8 cellular contexts compared by ENCODE assay signal in the genomic region with DNA sequence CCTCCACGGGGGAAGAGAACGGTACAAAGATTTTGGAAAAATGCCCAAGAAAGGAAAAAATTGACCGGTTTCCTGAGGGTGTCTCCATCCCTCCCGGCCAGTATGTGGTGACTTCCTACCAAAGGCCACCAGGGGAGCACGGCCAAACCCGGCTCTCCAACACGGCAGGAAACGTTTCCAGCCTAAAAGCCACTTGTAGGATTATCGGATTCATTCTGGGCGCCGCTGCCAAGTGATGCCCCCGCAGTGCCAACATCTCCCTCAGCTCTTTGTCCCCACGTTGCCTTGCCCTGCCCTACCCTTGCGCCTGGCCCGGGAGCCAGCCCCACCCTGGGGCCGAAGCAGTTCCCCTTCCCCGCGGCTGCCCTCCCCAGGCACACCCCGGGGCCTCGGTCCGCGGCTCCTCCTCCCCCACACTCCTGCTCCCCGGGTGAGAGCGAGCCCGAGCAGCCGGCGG. TPM values are rescaled to one million over a fixed set of nuclear protein-coding genes. Genes with fewer than 3 reads are reported as not detected.
DNase-seq lines count a peak whose midpoint lies in the region; ATAC-seq and TF ChIP-seq lines count a peak whose summit lies in the region.

No MANE protein-coding gene starts in this region.

- H3K79me2 ChIP-seq in osteoblast (ENCODE audit: insufficient read depth, low read length) = peaks cover 56% of the 10 kb centered on the region

- H3K9me3 Mint-ChIP-seq in Calu3 (ENCODE audit: low read depth, unreplicated experiment) (no peaks in the 10 kb centered on the region), glutamatergic neuron (ENCODE audit: unreplicated experiment) (peaks cover 8% of the 10 kb centered on the region)
- H3K9me3 Mint-ChIP-seq in activated naive CD4-positive, alpha-beta T cell treated with anti-CD3 and anti-CD28 coated beads, Interleukin-2, amount 50 U/mL, for 24 hours = no peaks in the 10 kb centered on the region

- ATAC-seq in GM19395 (IDR thresholded peaks at IDR 0.05; ENCODE audit: unreplicated experiment) (peak; percentile 36), HG03442 (IDR thresholded peaks at IDR 0.05; ENCODE audit: unreplicated experiment) (peak; percentile 28)

- H4K20me1 ChIP-seq in osteoblast (ENCODE audit: insufficient read depth, low read length) = peaks cover 49% of the 10 kb centered on the region

- DNase-seq in Calu3 (peak; percentile 57), glutamatergic neuron (peak; percentile 75), osteoblast (ENCODE audit: insufficient read length, low spot score, missing footprints) (peak; percentile 94), cortex of kidney (lab: John Stamatoyannopoulos, UW) (no peak)

- peak; percentile 41 for TF ChIP-seq CTCF in Calu3 (IDR thresholded peaks at IDR 0.05; ENCODE audit: unreplicated experiment)
- TF ChIP-seq CTCF in glutamatergic neuron (IDR thresholded peaks at IDR 0.05; ENCODE audit: partially characterized antibody, unreplicated experiment) = peak; percentile 77
- TF ChIP-seq CTCF in osteoblast (IDR thresholded peaks at IDR 0.05; ENCODE audit: extremely low read depth, low read depth, low read length) = peak; percentile 59

- no TSS peak for BruUV-seq in Calu3 (replicated peaks; lab: Mats Ljungman, UMichigan)

- H3K27me3 Mint-ChIP-seq in Calu3 (ENCODE audit: unreplicated experiment) = no peaks in the 10 kb centered on the region
- no peaks in the 10 kb centered on the region for H3K27me3 Mint-ChIP-seq in activated naive CD4-positive, alpha-beta T cell treated with anti-CD3 and anti-CD28 coated beads, Interleukin-2, amount 50 U/mL, for 24 hours
- H3K27me3 Mint-ChIP-seq in glutamatergic neuron (ENCODE audit: unreplicated experiment) = peaks cover 2% of the 10 kb centered on the region

- peak overlapping the region; percentile 98 for H3K4me3 ChIP-seq in osteoblast (ENCODE audit: insufficient read depth, low read length)

- H3K9me3 ChIP-seq in osteoblast (ENCODE audit: low read depth, low read length) = no peaks in the 10 kb centered on the region

- peak overlapping the region; percentile 59 for H2AFZ ChIP-seq in osteoblast (ENCODE audit: low read length)

- peak overlapping the region; percentile 82 for H3K4me2 ChIP-seq in osteoblast (ENCODE audit: insufficient read depth, low read length)

- H3K27ac ChIP-seq in osteoblast (ENCODE audit: low read depth, low read length) = peak overlapping the region; percentile 74

- no peaks in the 10 kb centered on the region for H3K27me3 ChIP-seq in osteoblast (ENCODE audit: insufficient read depth, low read length)

- peaks cover 11% of the 10 kb centered on the region for H3K36me3 ChIP-seq in osteoblast (ENCODE audit: insufficient read depth, low read length)

- intact Hi-C loops in Calu3 (cut with micrococcal nuclease; ENCODE audit: unreplicated experiment) = loop anchor here (10.0 kb wide), 1 partner anchor 91 kb away; no protein-coding TSS in a partner anchor

- H3K4me3 Mint-ChIP-seq in Calu3 (ENCODE audit: low read depth, unreplicated experiment) (peak overlapping the region; percentile 78), glutamatergic neuron (ENCODE audit: unreplicated experiment) (peak overlapping the region; percentile 98)
- peak overlapping the region; percentile 88 for H3K4me3 Mint-ChIP-seq in activated naive CD4-positive, alpha-beta T cell treated with anti-CD3 and anti-CD28 coated beads, Interleukin-2, amount 50 U/mL, for 24 hours

- H3K4me1 Mint-ChIP-seq in Calu3 (ENCODE audit: low read depth, unreplicated experiment) (peaks cover 8% of the 10 kb centered on the region), glutamatergic neuron (ENCODE audit: low read depth, unreplicated experiment) (peaks cover 10% of the 10 kb centered on the region)
- peaks cover 54% of the 10 kb centered on the region for H3K4me1 Mint-ChIP-seq in activated naive CD4-positive, alpha-beta T cell treated with anti-CD3 and anti-CD28 coated beads, Interleukin-2, amount 50 U/mL, for 24 hours

- H3K36me3 Mint-ChIP-seq in Calu3 (ENCODE audit: insufficient read depth, unreplicated experiment) = peaks cover 46% of the 10 kb centered on the region
- peaks cover 3% of the 10 kb centered on the region for H3K36me3 Mint-ChIP-seq in activated naive CD4-positive, alpha-beta T cell treated with anti-CD3 and anti-CD28 coated beads, Interleukin-2, amount 50 U/mL, for 24 hours
- H3K36me3 Mint-ChIP-seq in glutamatergic neuron (ENCODE audit: unreplicated experiment) = no peaks in the 10 kb centered on the region

- CTCF ChIA-PET in Calu3 (lab: Charles Lee) = interaction anchor here (0.6 to 1.0 kb wide), 2 partner anchors 90 to 343 kb away, joined by 3 to 4 read pairs; no protein-coding TSS in a partner anchor

- H3K27ac Mint-ChIP-seq in Calu3 (ENCODE audit: unreplicated experiment) (no peak overlapping the region), glutamatergic neuron (ENCODE audit: unreplicated experiment) (peak overlapping the region; percentile 86)
- peak overlapping the region; percentile 80 for H3K27ac Mint-ChIP-seq in activated naive CD4-positive, alpha-beta T cell treated with anti-CD3 and anti-CD28 coated beads, Interleukin-2, amount 50 U/mL, for 24 hours

- peaks cover 17% of the 10 kb centered on the region for H3K4me1 ChIP-seq in osteoblast (ENCODE audit: insufficient read depth, low read length)

TF ChIP-seq in PFSK-1, 5 proteins besides CTCF, POLR2A, EP300 and RAD21:
- TF ChIP-seq, protein P1, sequence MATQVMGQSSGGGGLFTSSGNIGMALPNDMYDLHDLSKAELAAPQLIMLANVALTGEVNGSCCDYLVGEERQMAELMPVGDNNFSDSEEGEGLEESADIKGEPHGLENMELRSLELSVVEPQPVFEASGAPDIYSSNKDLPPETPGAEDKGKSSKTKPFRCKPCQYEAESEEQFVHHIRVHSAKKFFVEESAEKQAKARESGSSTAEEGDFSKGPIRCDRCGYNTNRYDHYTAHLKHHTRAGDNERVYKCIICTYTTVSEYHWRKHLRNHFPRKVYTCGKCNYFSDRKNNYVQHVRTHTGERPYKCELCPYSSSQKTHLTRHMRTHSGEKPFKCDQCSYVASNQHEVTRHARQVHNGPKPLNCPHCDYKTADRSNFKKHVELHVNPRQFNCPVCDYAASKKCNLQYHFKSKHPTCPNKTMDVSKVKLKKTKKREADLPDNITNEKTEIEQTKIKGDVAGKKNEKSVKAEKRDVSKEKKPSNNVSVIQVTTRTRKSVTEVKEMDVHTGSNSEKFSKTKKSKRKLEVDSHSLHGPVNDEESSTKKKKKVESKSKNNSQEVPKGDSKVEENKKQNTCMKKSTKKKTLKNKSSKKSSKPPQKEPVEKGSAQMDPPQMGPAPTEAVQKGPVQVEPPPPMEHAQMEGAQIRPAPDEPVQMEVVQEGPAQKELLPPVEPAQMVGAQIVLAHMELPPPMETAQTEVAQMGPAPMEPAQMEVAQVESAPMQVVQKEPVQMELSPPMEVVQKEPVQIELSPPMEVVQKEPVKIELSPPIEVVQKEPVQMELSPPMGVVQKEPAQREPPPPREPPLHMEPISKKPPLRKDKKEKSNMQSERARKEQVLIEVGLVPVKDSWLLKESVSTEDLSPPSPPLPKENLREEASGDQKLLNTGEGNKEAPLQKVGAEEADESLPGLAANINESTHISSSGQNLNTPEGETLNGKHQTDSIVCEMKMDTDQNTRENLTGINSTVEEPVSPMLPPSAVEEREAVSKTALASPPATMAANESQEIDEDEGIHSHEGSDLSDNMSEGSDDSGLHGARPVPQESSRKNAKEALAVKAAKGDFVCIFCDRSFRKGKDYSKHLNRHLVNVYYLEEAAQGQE (IDR thresholded peaks at IDR 0.05; ENCODE audit: insufficient read depth in 1 of 2, low read depth in 2 of 2, low read length in 2 of 2) = no peak
- TF ChIP-seq TAF1 (IDR thresholded peaks at IDR 0.05; ENCODE audit: borderline replicate concordance, insufficient read depth, low read length) = no peak; the same call in 1 of the 2 replicates
- TF ChIP-seq SIN3A (IDR thresholded peaks at IDR 0.05; ENCODE audit: borderline replicate concordance, insufficient read depth, low read length) = 0 out of 2 replicates have a peak, but pooled peaks have one; percentile 34

RNA-seq across cellular contexts. Expression of gene CRK, which starts 0.7 kb away (rescaled TPM):
- total RNA-seq in Calu3 (2022) = 38.9 and 40.0 TPM in 2 replicates
- 51.3 TPM for polyA plus RNA-seq in PFSK-1 (2012; ENCODE audit: insufficient read length, low read depth)
- 46.4 TPM for total RNA-seq in glutamatergic neuron (ENCODE audit: unreplicated experiment)
- 102 and 109 TPM in 2 replicates for total RNA-seq in osteoblast

RNA-seq across cellular contexts. Expression of gene MYO1C, which starts 37.2 kb away (rescaled TPM):
- 117 and 134 TPM in 2 replicates for total RNA-seq in Calu3 (2022)
- 106 TPM for polyA plus RNA-seq in PFSK-1 (2012; ENCODE audit: insufficient read length, low read depth)
- total RNA-seq in glutamatergic neuron (ENCODE audit: unreplicated experiment) = 58.5 TPM
- total RNA-seq in osteoblast = 204 and 250 TPM in 2 replicates

RNA-seq across cellular contexts. Expression of gene YWHAE, which starts 55.3 kb away (rescaled TPM):
- total RNA-seq in Calu3 (2022) (466 and 504 TPM in 2 replicates), glutamatergic neuron (ENCODE audit: unreplicated experiment) (1,106 TPM), osteoblast (401 and 433 TPM in 2 replicates)
- polyA plus RNA-seq in PFSK-1 (2012; ENCODE audit: insufficient read length, low read depth) = 902 TPM
